16 cellular contexts compared by ENCODE assay signal in the genomic region with DNA sequence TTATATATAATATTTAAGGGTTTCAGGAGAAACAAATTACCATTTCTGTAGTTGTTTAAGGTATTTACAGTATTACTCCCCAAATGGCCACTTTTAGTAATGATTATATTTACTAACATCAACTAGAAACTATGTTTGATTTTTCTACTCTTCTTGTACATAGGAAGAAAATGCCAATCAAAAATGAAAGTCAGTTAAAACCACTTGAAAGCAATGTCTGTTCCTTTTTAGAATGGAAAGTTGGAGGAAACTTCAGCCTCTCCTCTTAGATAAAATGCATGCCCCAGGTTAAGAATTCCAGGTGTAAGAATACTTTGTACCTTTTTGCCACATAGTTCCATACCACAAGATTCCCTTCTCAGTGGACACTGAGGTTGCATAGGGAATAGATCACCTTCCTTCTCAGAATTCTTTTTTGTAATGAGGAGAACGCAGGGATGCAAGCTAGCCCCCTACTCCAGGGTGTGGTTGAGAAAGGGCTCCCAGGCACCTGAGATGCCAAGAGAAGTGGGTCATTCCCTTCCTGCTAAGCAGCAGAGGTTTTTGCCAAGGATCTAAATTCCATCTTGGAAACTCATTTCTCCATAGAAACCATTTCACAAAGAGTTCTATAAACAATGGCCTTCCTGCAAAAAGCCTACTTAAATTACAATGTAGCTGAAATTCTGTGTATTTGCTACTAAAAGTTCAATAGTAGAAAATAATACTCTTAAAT. TPM values are rescaled to one million over a fixed set of nuclear protein-coding genes. Genes with fewer than 3 reads are reported as not detected.
DNase-seq lines count a peak whose midpoint lies in the region; ATAC-seq, FAIRE-seq and TF ChIP-seq lines count a peak whose summit lies in the region.
"Had no signal": no experiment of that assay in that cellular context is flagged by ENCODE, and none has a peak within 500 bp of the region (broad histone marks: within the 10 kb centered on the region; RNA-seq: fewer than 3 reads in every experiment).

No MANE protein-coding gene starts in this region.

- TF ChIP-seq CTCF in AG09319 (IDR thresholded peaks at IDR 0.05; ENCODE audit: low read depth, low read length): no peak
- TF ChIP-seq CTCF in astrocyte (IDR thresholded peaks at IDR 0.05; ENCODE audit: insufficient read depth, low read depth, low read length): no peak
- no peak for TF ChIP-seq CTCF in psoas muscle (IDR thresholded peaks at IDR 0.05)
- no peak for TF ChIP-seq CTCF in GM13976 (IDR thresholded peaks at IDR 0.05; ENCODE audit: borderline replicate concordance, control extremely low read depth, extremely low read depth, insufficient read depth, missing control alignments)

- in situ Hi-C loops in GM13976 (cut with MboI; ENCODE audit: low sequenced_read_pairs, unreplicated experiment): no loop called here

- H3K27ac Mint-ChIP-seq in astrocyte (ENCODE audit: unreplicated experiment): no peak overlapping the region
- H3K27ac Mint-ChIP-seq: activated CD4-positive, alpha-beta memory T cell treated with anti-CD3 and anti-CD28 coated beads, Interleukin-2, amount 10 ng/mL, durations not matched to agents 7 days and 5 days had no signal

- no peak for ATAC-seq in psoas muscle
- ATAC-seq: mucosa of descending colon had no signal

- H3K79me2 ChIP-seq in astrocyte (ENCODE audit: insufficient read depth, low read length): peaks cover 26% of the 10 kb centered on the region

- H3K27ac ChIP-seq in astrocyte (ENCODE audit: low read depth, low read length) (no peak overlapping the region), iPS-18a (ENCODE audit: low read length) (peak overlapping the region; percentile 22), psoas muscle (no peak overlapping the region)
- H3K27ac ChIP-seq: Peyer's patch had no signal

- H3K4me3 ChIP-seq in H7 (ENCODE audit: insufficient read depth, low read depth, low read length) (no peak overlapping the region), astrocyte (ENCODE audit: insufficient read depth, low read depth, low read length) (no peak overlapping the region), iPS-18a (ENCODE audit: low read length) (no peak overlapping the region), psoas muscle (no peak overlapping the region)
- H3K4me3 ChIP-seq: mucosa of descending colon, Peyer's patch had no signal

- peaks cover 15% of the 10 kb centered on the region for H3K4me1 Mint-ChIP-seq in astrocyte (ENCODE audit: low read depth, unreplicated experiment)

- DNase-seq in AG09319 (ENCODE audit: extremely low read depth, low read depth) (peak; percentile 39), H7 (peak; percentile 30), astrocyte (ENCODE audit: low read depth) (peak; percentile 74), psoas muscle (no peak), GDM1 (lab: John Stamatoyannopoulos, UW) (no peak), NCI-H82 treated with DMSO at 0.1 percent for 48 hours (lab: John Stamatoyannopoulos, UW; ENCODE audit: unreplicated experiment) (no peak), GM13976 (ENCODE audit: low spot score) (no peak)
- DNase-seq: activated CD4-positive, alpha-beta memory T cell treated with anti-CD3 and anti-CD28 coated beads, Interleukin-2, amount 10 ng/mL, durations not matched to agents 7 days and 5 days; activated effector memory CD4-positive, alpha-beta T cell treated with anti-CD3 and anti-CD28 coated beads, Interleukin-2, amount 50 U/mL, for 16 hours; mucosa of descending colon; NCI-H345; Peyer's patch; stimulated activated CD4-positive, alpha-beta T cell treated with anti-CD3 and anti-CD28 coated beads, Interleukin-2, amount 100 ng/mL, for 48 hours; stimulated activated naive CD4-positive, alpha-beta T cell treated with Interleukin-2 at 50 U/mL for 16 hours had no signal

- H3K9ac ChIP-seq in astrocyte (ENCODE audit: low read length) (no peak overlapping the region), iPS-18a (ENCODE audit: low read length) (no peak overlapping the region)

- 81 to 96% (median 94%) methylated on average over 1 of the region's 1 CpG for WGBS in psoas muscle, 3 donors

- FAIRE-seq in astrocyte (lab: Jason Lieb, UNC): no peak
- FAIRE-seq: colon had no signal

- H3K9me3 ChIP-seq in astrocyte (ENCODE audit: insufficient read depth, low read depth, low read length) (no peaks in the 10 kb centered on the region), iPS-18a (ENCODE audit: control insufficient read depth, low read depth, low read length) (no peaks in the 10 kb centered on the region), psoas muscle (no peaks in the 10 kb centered on the region)
- H3K9me3 ChIP-seq: mucosa of descending colon, Peyer's patch had no signal

- H3K4me2 ChIP-seq in astrocyte (ENCODE audit: low read length): peak overlapping the region; percentile 43

- peaks cover 9% of the 10 kb centered on the region for H3K4me1 ChIP-seq in astrocyte (ENCODE audit: insufficient read depth, low read length)
- peaks cover 11% of the 10 kb centered on the region for H3K4me1 ChIP-seq in iPS-18a (ENCODE audit: control insufficient read depth, low read depth, low read length)
- peaks cover 11% of the 10 kb centered on the region for H3K4me1 ChIP-seq in psoas muscle

- H3K9me3 Mint-ChIP-seq in astrocyte (ENCODE audit: unreplicated experiment): no peaks in the 10 kb centered on the region
- H3K9me3 Mint-ChIP-seq: activated CD4-positive, alpha-beta memory T cell treated with anti-CD3 and anti-CD28 coated beads, Interleukin-2, amount 10 ng/mL, durations not matched to agents 7 days and 5 days had no signal

- no peaks in the 10 kb centered on the region for H3K36me3 Mint-ChIP-seq in astrocyte (ENCODE audit: low read depth, unreplicated experiment)

- H3K36me3 ChIP-seq in H7 (replicated peaks; ENCODE audit: control insufficient read depth, insufficient read depth, low read length) (no peaks in the 10 kb centered on the region), astrocyte (ENCODE audit: insufficient read depth, low read length) (no peaks in the 10 kb centered on the region), iPS-18a (ENCODE audit: control insufficient read depth, low read depth, low read length) (no peaks in the 10 kb centered on the region), psoas muscle (ENCODE audit: insufficient read depth in 1 of 2, low read depth in 1 of 2) (no peaks in the 10 kb centered on the region)
- H3K36me3 ChIP-seq: Peyer's patch had no signal

- intact Hi-C loops in psoas muscle (cut with DNase I): loop anchor here in 1 of 2 donors (2.0 kb wide), 1 partner anchor 27 kb away; no protein-coding TSS in a partner anchor

- no peak overlapping the region for H2AFZ ChIP-seq in astrocyte (ENCODE audit: low read depth, low read length)

- H3K27me3 ChIP-seq in H7 (ENCODE audit: control insufficient read depth, insufficient read depth, low read length) (no peaks in the 10 kb centered on the region), astrocyte (ENCODE audit: insufficient read depth, low read length) (no peaks in the 10 kb centered on the region), iPS-18a (ENCODE audit: control insufficient read depth, insufficient read depth, low read length) (no peaks in the 10 kb centered on the region), psoas muscle (ENCODE audit: insufficient read depth in 3 of 3, low read length in 2 of 3) (no peaks in the 10 kb centered on the region)
- H3K27me3 ChIP-seq: Peyer's patch had no signal

- no peaks in the 10 kb centered on the region for H3K27me3 Mint-ChIP-seq in astrocyte (ENCODE audit: low read depth, unreplicated experiment)
- H3K27me3 Mint-ChIP-seq: activated CD4-positive, alpha-beta memory T cell treated with anti-CD3 and anti-CD28 coated beads, Interleukin-2, amount 10 ng/mL, durations not matched to agents 7 days and 5 days had no signal

- peaks cover 7% of the 10 kb centered on the region for H4K20me1 ChIP-seq in astrocyte (ENCODE audit: insufficient read depth, low read length)

- H3K4me3 Mint-ChIP-seq in astrocyte (ENCODE audit: unreplicated experiment): no peak overlapping the region
- H3K4me3 Mint-ChIP-seq: activated CD4-positive, alpha-beta memory T cell treated with anti-CD3 and anti-CD28 coated beads, Interleukin-2, amount 10 ng/mL, durations not matched to agents 7 days and 5 days had no signal

RNA-seq across cellular contexts. Expression of a gene that starts 3.6 kb away (rescaled TPM):
- total RNA-seq in H7 (2014; rRNA removed; shearing (Covaris generic)): 20.1 and 24.1 TPM in 2 replicates
- total RNA-seq in astrocyte (78.1 and 80.6 TPM in 2 replicates), psoas muscle (10 to 100 TPM; 45.7 to 69.4 (median 52.5) TPM)
- polyA plus RNA-seq in psoas muscle: 10 to 100 TPM; 19.2 to 45.6 (median 26.0) TPM

Comparison
In these comparisons a context has a peak if more than half of its experiments do, and no peak if none do; other contexts are left out.
1. DNase-seq: peak in AG09319 (single experiment), H7 (single experiment) and astrocyte (single experiment); none in psoas muscle (0 of 2), GDM1 (single experiment), NCI-H82 treated with DMSO at 0.1 percent for 48 hours (single experiment) and GM13976 (single experiment).